ENCODE assay signal across 7 cellular contexts in the genomic region with DNA sequence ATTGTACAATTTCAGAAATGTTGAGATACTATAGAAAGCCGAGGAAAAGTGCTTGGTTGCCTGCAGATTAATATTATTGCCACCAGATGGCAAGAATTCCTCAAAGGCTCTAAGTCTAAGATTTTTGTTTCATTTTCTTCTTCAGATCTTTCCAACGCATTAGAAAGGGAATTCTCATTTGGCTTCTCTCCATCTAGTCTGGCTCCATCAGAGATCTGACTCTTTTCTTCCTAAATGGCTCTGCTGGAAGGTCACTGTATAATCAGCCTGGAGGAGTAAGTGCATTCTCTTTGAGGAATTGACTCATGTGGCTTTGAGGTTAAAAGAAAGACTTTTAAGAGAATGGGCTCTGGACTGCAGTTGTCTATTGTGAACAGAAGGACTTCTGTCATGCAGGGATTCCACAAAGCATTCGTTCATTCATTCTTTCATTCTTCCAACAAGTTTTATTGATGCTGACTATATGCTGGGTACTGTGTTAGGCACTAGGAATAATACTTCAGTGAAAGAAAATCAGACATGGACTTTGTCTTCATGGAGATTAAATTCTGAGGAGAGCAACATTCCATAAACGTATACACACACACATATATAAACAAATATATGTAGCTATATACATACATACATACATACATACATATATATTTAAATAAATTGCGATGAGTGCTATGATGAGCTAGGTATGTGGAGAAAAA. TPM values are rescaled to one million over a fixed set of nuclear protein-coding genes. Genes with fewer than 3 reads are reported as not detected.
DNase-seq lines count a peak whose midpoint lies in the region; ATAC-seq, FAIRE-seq and TF ChIP-seq lines count a peak whose summit lies in the region.

No MANE protein-coding gene starts in this region.

- TF ChIP-seq CTCF in WERI-Rb-1 (IDR thresholded peaks at IDR 0.05; ENCODE audit: low read depth, low read length) = peak; percentile 16; the same call in 1 of the 2 replicates
- TF ChIP-seq CTCF in psoas muscle (IDR thresholded peaks at IDR 0.05) = peak; percentile 38

- 30 to 44% (median 34%) methylated on average over 5 of the region's 5 CpGs for WGBS in psoas muscle, 3 donors

- no peak overlapping the region for H3K27ac ChIP-seq in WERI-Rb-1
- no peak overlapping the region for H3K27ac ChIP-seq in psoas muscle

- H3K27me3 ChIP-seq in WERI-Rb-1 (ENCODE audit: insufficient read depth, low read depth, severe bottlenecking) (no peaks in the 10 kb centered on the region), psoas muscle (ENCODE audit: insufficient read depth in 3 of 3, low read length in 2 of 3) (no peaks in the 10 kb centered on the region)

- H3K36me3 ChIP-seq in WERI-Rb-1 = no peaks in the 10 kb centered on the region
- no peaks in the 10 kb centered on the region for H3K36me3 ChIP-seq in psoas muscle (ENCODE audit: insufficient read depth in 1 of 2, low read depth in 1 of 2)

- H3K4me3 ChIP-seq in WERI-Rb-1 (ENCODE audit: low read depth, low read length) (no peak overlapping the region), psoas muscle (no peak overlapping the region)

- DNase-seq in Daoy (ENCODE audit: low read depth) (peak; percentile 36), HS-27A (ENCODE audit: low read depth) (peak; percentile 4), WERI-Rb-1 (no peak), frontal cortex (ENCODE audit: low spot score in 2 of 2) (peak; percentile 51 to 58), psoas muscle (no peak), SK-N-DZ (ENCODE audit: low spot score) (no peak)
- no peak for DNase-seq in activated effector memory CD4-positive, alpha-beta T cell treated with Interleukin-2 at 50 U/mL for 16 hours

- H3K4me1 ChIP-seq in psoas muscle = no peaks in the 10 kb centered on the region

- H3K9me3 ChIP-seq in WERI-Rb-1 (ENCODE audit: severe bottlenecking) = peaks cover 2% of the 10 kb centered on the region
- H3K9me3 ChIP-seq in psoas muscle = peaks cover 8% of the 10 kb centered on the region

- no peak for FAIRE-seq in frontal cortex (lab: Jason Lieb, UNC)

- ATAC-seq in psoas muscle = no peak

- intact Hi-C loops in psoas muscle (cut with DNase I) = loop anchor here in 1 of 2 donors (1.0 kb wide), 1 partner anchor 92 kb away; no protein-coding TSS in a partner anchor

RNA-seq across cellular contexts. Expression of a gene that starts 55.3 kb away (rescaled TPM):
- total RNA-seq in Daoy (2014; rRNA removed; shearing (Covaris generic)) = not detected in 2 replicates
- not detected for total RNA-seq in frontal cortex
- not detected for total RNA-seq in psoas muscle
- polyA plus RNA-seq in psoas muscle = under 1 TPM in 1 of 3 donors, not detected in 2; 0.01 TPM
- 0.02 TPM in 1 of 2 replicates, not detected in the other for polyA plus RNA-seq in SK-N-DZ (2014; cell fraction: cytosol; rRNA removed)
- not detected in 2 replicates for polyA plus RNA-seq in SK-N-DZ (2014; cell fraction: nucleus; rRNA removed)

Comparison
In these comparisons a context has a peak if more than half of its experiments do, and no peak if none do; other contexts are left out.
1. DNase-seq: peak in Daoy (single experiment), HS-27A (single experiment) and frontal cortex (2 of 2); none in WERI-Rb-1 (single experiment), psoas muscle (0 of 2), SK-N-DZ (single experiment) and activated effector memory CD4-positive, alpha-beta T cell treated with Interleukin-2 at 50 U/mL for 16 hours (single experiment).